ENCODE assay signal across 10 cellular contexts in genomic region chr6:170222498-170223471, GRCh38.
DNase-seq lines count a peak whose midpoint lies in the region; ATAC-seq, FAIRE-seq and TF ChIP-seq lines count a peak whose summit lies in the region.
"Had no signal": no experiment of that assay in that cellular context is flagged by ENCODE, and none has a peak within 500 bp of the region (broad histone marks: within the 10 kb centered on the region; RNA-seq: fewer than 3 reads in every experiment).

No MANE protein-coding gene starts in this region.

- peak in 7 of 8 donors; percentile 22 to 64 (median 55) for ATAC-seq in heart right ventricle
- no peak for ATAC-seq in Right ventricle myocardium superior (ENCODE audit: poor library complexity)
- ATAC-seq in left colon, result peak; percentile 60
- ATAC-seq in GM21390 (IDR thresholded peaks at IDR 0.05; ENCODE audit: unreplicated experiment), result no peak
- ATAC-seq in GM18502 (IDR thresholded peaks at IDR 0.05; ENCODE audit: poor library complexity, unreplicated experiment), result no peak
- ATAC-seq: stimulated activated memory B cell treated with anti-CD40 and anti-IgM and Interleukin-4, amounts not matched to agents 10 μg/mL and 1 μg/mL and 100 μg/mL, for 72 hours had no signal

- no peaks in the 10 kb centered on the region for H3K9me3 ChIP-seq in heart right ventricle

- H3K36me3 Mint-ChIP-seq in activated CD4-positive, alpha-beta memory T cell treated with anti-CD3 and anti-CD28 coated beads for 36 hours, result no peaks in the 10 kb centered on the region
- H3K36me3 Mint-ChIP-seq: stimulated activated memory B cell treated with anti-CD40 and anti-IgM and Interleukin-4, amounts not matched to agents 10 μg/mL and 1 μg/mL and 100 μg/mL, for 72 hours had no signal

- H3K4me1 ChIP-seq in heart right ventricle, result peaks cover 0 to 16% (median 10%) of the 10 kb centered on the region in 9 donors

- H3K27ac Mint-ChIP-seq in activated CD4-positive, alpha-beta memory T cell treated with anti-CD3 and anti-CD28 coated beads for 36 hours, result no peak overlapping the region
- H3K27ac Mint-ChIP-seq: stimulated activated memory B cell treated with anti-CD40 and anti-IgM and Interleukin-4, amounts not matched to agents 10 μg/mL and 1 μg/mL and 100 μg/mL, for 72 hours had no signal

- H3K4me3 Mint-ChIP-seq in activated CD4-positive, alpha-beta memory T cell treated with anti-CD3 and anti-CD28 coated beads for 36 hours, result no peak overlapping the region
- H3K4me3 Mint-ChIP-seq: stimulated activated memory B cell treated with anti-CD40 and anti-IgM and Interleukin-4, amounts not matched to agents 10 μg/mL and 1 μg/mL and 100 μg/mL, for 72 hours had no signal

- peak overlapping the region in 2 of 10 donors; percentile 12 to 16 for H3K4me3 ChIP-seq in heart right ventricle

- peak overlapping the region in 2 of 10 donors; percentile 2 to 40 for H3K27ac ChIP-seq in heart right ventricle

- H3K9me3 Mint-ChIP-seq in activated CD4-positive, alpha-beta memory T cell treated with anti-CD3 and anti-CD28 coated beads for 36 hours, result no peaks in the 10 kb centered on the region
- H3K9me3 Mint-ChIP-seq: stimulated activated memory B cell treated with anti-CD40 and anti-IgM and Interleukin-4, amounts not matched to agents 10 μg/mL and 1 μg/mL and 100 μg/mL, for 72 hours had no signal

- H3K27me3 ChIP-seq in heart right ventricle, result peaks cover 0 to 6% (median 0%) of the 10 kb centered on the region in 7 donors

- POLR2A ChIA-PET in activated CD4-positive, alpha-beta memory T cell treated with anti-CD3 and anti-CD28 coated beads for 36 hours (lab: Charles Lee), result no interaction called here

- 64% methylated on average over 32 of the region's 32 CpGs for WGBS in heart right ventricle, 2 donors

- peak; percentile 71 for FAIRE-seq in urothelium cell line (lab: Jason Lieb, UNC)
- FAIRE-seq: GM18507 had no signal

- intact Hi-C loops in heart right ventricle (cut with DNase I) (loop anchor here in 1 of 10 donors (5.0 kb wide), 1 partner anchor 45 kb away; no protein-coding TSS in a partner anchor), Right ventricle myocardium superior (cut with DNase I) (no loop called here), left colon (cut with DNase I, micrococcal nuclease) (no loop called here)
- intact Hi-C loops in activated CD4-positive, alpha-beta memory T cell treated with anti-CD3 and anti-CD28 coated beads for 36 hours (cut with micrococcal nuclease), result no loop called here

- H3K27me3 Mint-ChIP-seq in activated CD4-positive, alpha-beta memory T cell treated with anti-CD3 and anti-CD28 coated beads for 36 hours, result no peaks in the 10 kb centered on the region

- CTCF ChIA-PET in activated CD4-positive, alpha-beta memory T cell treated with anti-CD3 and anti-CD28 coated beads for 36 hours (lab: Charles Lee), result no interaction called here

- H3K4me1 Mint-ChIP-seq in activated CD4-positive, alpha-beta memory T cell treated with anti-CD3 and anti-CD28 coated beads for 36 hours (ENCODE audit: low read depth), result peaks cover 15% of the 10 kb centered on the region

- no peaks in the 10 kb centered on the region for H3K36me3 ChIP-seq in heart right ventricle

- DNase-seq in heart right ventricle, result peak in 1 of 2 donors; percentile 7
- no peak for DNase-seq in Right ventricle myocardium superior
- peak; percentile 54 for DNase-seq in RPMI7951 (ENCODE audit: low read depth)
- DNase-seq in left colon, result peak in 1 of 2 donors; percentile 30
- DNase-seq in urothelium cell line (ENCODE audit: low spot score), result peak; percentile 56
- DNase-seq in activated CD4-positive, alpha-beta memory T cell treated with anti-CD3 and anti-CD28 coated beads for 36 hours, result no peak

- TF ChIP-seq CTCF in heart right ventricle (IDR thresholded peaks at IDR 0.05), result no peak

Comparison
In these comparisons a context has a peak if more than half of its experiments do, and no peak if none do; other contexts are left out.
1. ATAC-seq: peak in heart right ventricle (7 of 8) and left colon (single experiment); none in Right ventricle myocardium superior (single experiment), GM21390 (single experiment) and GM18502 (single experiment).
2. DNase-seq: peak in RPMI7951 (single experiment) and urothelium cell line (single experiment); none in Right ventricle myocardium superior (single experiment) and activated CD4-positive, alpha-beta memory T cell treated with anti-CD3 and anti-CD28 coated beads for 36 hours (single experiment).